ENCODE assay signal across 1 cellular context in the genomic region with DNA sequence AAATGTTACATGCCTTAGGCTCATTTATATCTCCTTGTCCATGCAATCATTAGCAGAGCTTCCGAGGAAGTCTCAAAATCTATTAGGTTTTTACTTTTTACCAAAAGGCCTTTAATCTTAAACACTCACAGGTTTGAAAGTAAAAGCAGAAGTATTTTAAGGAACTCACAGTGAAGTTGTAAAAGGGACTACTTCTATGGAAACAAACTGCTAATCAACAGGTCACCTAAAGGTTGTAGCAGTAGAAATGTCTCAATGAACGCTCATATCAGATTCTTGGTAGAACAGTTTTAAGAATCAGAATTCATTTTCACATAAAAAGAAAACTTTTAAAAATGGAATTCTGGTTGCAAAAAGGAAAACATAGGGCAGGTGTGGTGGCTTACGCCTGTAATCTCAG.
TF ChIP-seq lines count a peak whose summit lies in the region.

No MANE protein-coding gene starts in this region.

TF ChIP-seq in SK-N-SH treated with all-trans-retinoic acid at 6 μM for 48 hours, 23 proteins besides CTCF, POLR2A, EP300 and RAD21 (continued from another document):
- no peak for TF ChIP-seq TSHZ2 (CRISPR knock-in tag; IDR thresholded peaks at IDR 0.05)
- TF ChIP-seq ZNF70 (CRISPR knock-in tag; IDR thresholded peaks at IDR 0.05), result no peak
- no peak for TF ChIP-seq GLIS3 (CRISPR knock-in tag; IDR thresholded peaks at IDR 0.05)
- TF ChIP-seq ESRRG (CRISPR knock-in tag; IDR thresholded peaks at IDR 0.05), result no peak
- no peak for TF ChIP-seq ZFP3 (CRISPR knock-in tag; IDR thresholded peaks at IDR 0.05)
- TF ChIP-seq CSDC2 (CRISPR knock-in tag; IDR thresholded peaks at IDR 0.05), result no peak
TF ChIP-seq in SK-N-SH treated with all-trans-retinoic acid at 6 μM for 48 hours: peak in this region for 0.
